In genomic region chr12:89354630-89354931, GRCh38 we compare ENCODE assay signal across 8 cellular contexts. TPM values are rescaled to one million over a fixed set of nuclear protein-coding genes. Genes with fewer than 3 reads are reported as not detected.
DNase-seq lines count a peak whose midpoint lies in the region; ATAC-seq and TF ChIP-seq lines count a peak whose summit lies in the region.

No MANE protein-coding gene starts in this region.

- peak overlapping the region in 2 of 4 donors; percentile 68 to 72 for H3K4me3 ChIP-seq in adrenal gland
- H3K4me3 ChIP-seq in right lobe of liver, result peak overlapping the region; percentile 87 to 88 (median 88)
- H3K4me3 ChIP-seq in upper lobe of left lung, result peak overlapping the region; percentile 60 to 85 (median 74)

- intact Hi-C loops in adrenal gland (cut with DNase I) (no loop called here), right lobe of liver (cut with DNase I) (loop anchor here in 1 of 2 donors (5.0 kb wide), 1 partner anchor 187 kb away; no protein-coding TSS in a partner anchor)

- TF ChIP-seq EP300 in upper lobe of left lung (IDR thresholded peaks at IDR 0.05), result no peak

- H3K4me1 ChIP-seq in adrenal gland (replicated peaks in 1 of 2) (peaks cover 0 to 4% of the 10 kb centered on the region in 2 donors), right lobe of liver (peaks cover 0 to 24% (median 11%) of the 10 kb centered on the region in 4 donors), upper lobe of left lung (peaks cover 4 to 48% (median 23%) of the 10 kb centered on the region in 4 donors)

- peak; percentile 13 for ATAC-seq in HG02884 (IDR thresholded peaks at IDR 0.05; ENCODE audit: unreplicated experiment)
- no peak for ATAC-seq in right lobe of liver
- no peak for ATAC-seq in upper lobe of left lung (ENCODE audit: low FRiP score in 2 of 2)
- no peak for ATAC-seq in HG03175 (IDR thresholded peaks at IDR 0.05; ENCODE audit: unreplicated experiment)
- ATAC-seq in HG03159 (IDR thresholded peaks at IDR 0.05; ENCODE audit: unreplicated experiment), result no peak

- H3K36me3 ChIP-seq in adrenal gland (replicated peaks in 1 of 2), result peaks cover 0 to under 1% of the 10 kb centered on the region in 2 donors
- no peaks in the 10 kb centered on the region for H3K36me3 ChIP-seq in right lobe of liver
- H3K36me3 ChIP-seq in upper lobe of left lung, result peaks cover 0 to 8% (median 0%) of the 10 kb centered on the region in 4 donors

- DNase-seq in CD1c-positive myeloid dendritic cell (ENCODE audit: extremely low spot score) (peak; percentile 59), adrenal gland (no peak), right lobe of liver (peak in 1 of 3 donors; percentile 56), upper lobe of left lung (no peak), DMS 273 treated with DMSO at 0.1 percent for 48 hours (lab: John Stamatoyannopoulos, UW) (no peak)

- peak overlapping the region; percentile 71 to 98 (median 86) for H3K27ac ChIP-seq in adrenal gland
- peak overlapping the region; percentile 95 to 99 (median 98) for H3K27ac ChIP-seq in right lobe of liver
- peak overlapping the region; percentile 96 to 100 (median 99) for H3K27ac ChIP-seq in upper lobe of left lung

- TF ChIP-seq POLR2A in adrenal gland (IDR thresholded peaks at IDR 0.05) (no peak), right lobe of liver (IDR thresholded peaks at IDR 0.05) (no peak), upper lobe of left lung (IDR thresholded peaks at IDR 0.05) (no peak)

- no peak for TF ChIP-seq CTCF in adrenal gland (IDR thresholded peaks at IDR 0.05)
- no peak for TF ChIP-seq CTCF in right lobe of liver (IDR thresholded peaks at IDR 0.05)
- no peak for TF ChIP-seq CTCF in upper lobe of left lung (IDR thresholded peaks at IDR 0.05)

- WGBS in adrenal gland, 4 donors, result 21 to 42% (median 25%) methylated on average over 8 to 9 of the region's 9 CpGs
- 5% methylated on average over 9 of the region's 9 CpGs for WGBS in right lobe of liver (ENCODE audit: insufficient coverage, low coverage, low lambda C conversion rate, missing lambda C conversion rate)
- 31 to 32% methylated on average over 9 of the region's 9 CpGs for WGBS in upper lobe of left lung, 2 donors

- H3K27me3 ChIP-seq in adrenal gland (no peaks in the 10 kb centered on the region), right lobe of liver (no peaks in the 10 kb centered on the region), upper lobe of left lung (no peaks in the 10 kb centered on the region)

- H3K9me3 ChIP-seq in adrenal gland (replicated peaks in 1 of 3) (no peaks in the 10 kb centered on the region), right lobe of liver (no peaks in the 10 kb centered on the region), upper lobe of left lung (no peaks in the 10 kb centered on the region)

RNA-seq across cellular contexts. Expression of gene DUSP6, which starts 2.3 kb away (rescaled TPM):
- 10 to 100 TPM; 12.3 to 81.8 (median 47.7) TPM for total RNA-seq in adrenal gland
- 10 to 100 TPM; 16.3 to 21.5 (median 21.0) TPM for polyA plus RNA-seq in adrenal gland
- 100 to 1,000 TPM in 2 of 6 experiments, 10 to 100 TPM in 4; 24.3 to 139 (median 50.4) TPM for total RNA-seq in right lobe of liver
- total RNA-seq in upper lobe of left lung, result 100 to 1,000 TPM in 2 of 6 donors, 10 to 100 TPM in 4; 18.4 to 236 (median 86.0) TPM
